Comparison of ENCODE assay signal across 22 cellular contexts in genomic region chr6:116136373-116136772, GRCh38. TPM values are rescaled to one million over a fixed set of nuclear protein-coding genes. Genes with fewer than 3 reads are reported as not detected.
"Had no signal": no experiment of that assay in that cellular context is flagged by ENCODE, and none has a peak within 500 bp of the region (broad histone marks: within the 10 kb centered on the region; RNA-seq: fewer than 3 reads in every experiment).

No MANE protein-coding gene starts in this region.

- H3K27me3 ChIP-seq: esophagus squamous epithelium, heart right ventricle, ovary, right lobe of liver had no signal

- H3K4me1 ChIP-seq: esophagus squamous epithelium, heart right ventricle, psoas muscle, right lobe of liver had no signal

- H3K9me3 ChIP-seq: esophagus squamous epithelium, heart right ventricle, mucosa of descending colon, ovary, psoas muscle, right lobe of liver had no signal

- H3K36me3 ChIP-seq: ovary, right lobe of liver had no signal

- H3K4me3 ChIP-seq: esophagus squamous epithelium, heart right ventricle, mucosa of descending colon, ovary, psoas muscle, right lobe of liver had no signal

- H3K4me1 Mint-ChIP-seq: memory B cell, naive B cell had no signal

- DNase-seq: activated CD4-positive, CD25-positive, alpha-beta regulatory T cell; activated CD8-positive, alpha-beta memory T cell treated with anti-CD3 and anti-CD28 coated beads for 24 hours; activated naive CD4-positive, alpha-beta T cell treated with anti-CD3 and anti-CD28 coated beads for 36 hours; aorta; cerebellar nuclear complex; effector CD8-positive, alpha-beta T cell; esophagus squamous epithelium; heart right ventricle; mucosa of descending colon; naive B cell; ovary; psoas muscle; right lobe of liver; small intestine; stimulated activated CD4-positive, alpha-beta T cell treated with anti-CD3 and anti-CD28 coated beads, Interleukin-15, amount 100 ng/mL, for 24 hours; stimulated activated CD4-positive, alpha-beta T cell treated with anti-CD3 and anti-CD28 coated beads, Interleukin-2, amount 100 ng/mL, for 48 hours had no signal

- H3K27me3 Mint-ChIP-seq: activated CD4-positive, alpha-beta T cell treated with anti-CD3 and anti-CD28 coated beads, Interleukin-2, amount 10 ng/mL, durations not matched to agents 7 days and 5 days; memory B cell; naive B cell; T-cell had no signal

- H3K9me3 Mint-ChIP-seq: activated CD4-positive, alpha-beta T cell treated with anti-CD3 and anti-CD28 coated beads, Interleukin-2, amount 10 ng/mL, durations not matched to agents 7 days and 5 days; activated naive CD4-positive, alpha-beta T cell treated with anti-CD3 and anti-CD28 coated beads for 36 hours; T-cell had no signal

- ATAC-seq: heart right ventricle, mucosa of descending colon, psoas muscle, right lobe of liver, SK-N-SH treated with all-trans-retinoic acid at 6 μM for 48 hours had no signal

- H3K27ac Mint-ChIP-seq: activated CD4-positive, alpha-beta T cell treated with anti-CD3 and anti-CD28 coated beads, Interleukin-2, amount 10 ng/mL, durations not matched to agents 7 days and 5 days; activated naive CD4-positive, alpha-beta T cell treated with anti-CD3 and anti-CD28 coated beads for 36 hours; memory B cell; naive B cell had no signal

- H3K4me3 Mint-ChIP-seq: activated CD4-positive, alpha-beta T cell treated with anti-CD3 and anti-CD28 coated beads, Interleukin-2, amount 10 ng/mL, durations not matched to agents 7 days and 5 days; activated naive CD4-positive, alpha-beta T cell treated with anti-CD3 and anti-CD28 coated beads for 36 hours; memory B cell; naive B cell; T-cell had no signal

- H3K27ac ChIP-seq: esophagus squamous epithelium, heart right ventricle, ovary, psoas muscle, right lobe of liver had no signal

RNA-seq across cellular contexts. Expression of gene COL10A1, which starts 10.4 kb away (rescaled TPM):
- total RNA-seq: activated CD4-positive, alpha-beta T cell treated with anti-CD3 and anti-CD28 coated beads, Interleukin-2, amount 10 ng/mL, durations not matched to agents 7 days and 5 days; activated naive CD4-positive, alpha-beta T cell treated with anti-CD3 and anti-CD28 coated beads for 36 hours; esophagus squamous epithelium; liver; mucosa of descending colon; T-cell had no signal
- polyA plus RNA-seq: aorta, small intestine, urinary bladder had no signal
